Comparison of ENCODE assay signal across 16 cellular contexts in the genomic region with DNA sequence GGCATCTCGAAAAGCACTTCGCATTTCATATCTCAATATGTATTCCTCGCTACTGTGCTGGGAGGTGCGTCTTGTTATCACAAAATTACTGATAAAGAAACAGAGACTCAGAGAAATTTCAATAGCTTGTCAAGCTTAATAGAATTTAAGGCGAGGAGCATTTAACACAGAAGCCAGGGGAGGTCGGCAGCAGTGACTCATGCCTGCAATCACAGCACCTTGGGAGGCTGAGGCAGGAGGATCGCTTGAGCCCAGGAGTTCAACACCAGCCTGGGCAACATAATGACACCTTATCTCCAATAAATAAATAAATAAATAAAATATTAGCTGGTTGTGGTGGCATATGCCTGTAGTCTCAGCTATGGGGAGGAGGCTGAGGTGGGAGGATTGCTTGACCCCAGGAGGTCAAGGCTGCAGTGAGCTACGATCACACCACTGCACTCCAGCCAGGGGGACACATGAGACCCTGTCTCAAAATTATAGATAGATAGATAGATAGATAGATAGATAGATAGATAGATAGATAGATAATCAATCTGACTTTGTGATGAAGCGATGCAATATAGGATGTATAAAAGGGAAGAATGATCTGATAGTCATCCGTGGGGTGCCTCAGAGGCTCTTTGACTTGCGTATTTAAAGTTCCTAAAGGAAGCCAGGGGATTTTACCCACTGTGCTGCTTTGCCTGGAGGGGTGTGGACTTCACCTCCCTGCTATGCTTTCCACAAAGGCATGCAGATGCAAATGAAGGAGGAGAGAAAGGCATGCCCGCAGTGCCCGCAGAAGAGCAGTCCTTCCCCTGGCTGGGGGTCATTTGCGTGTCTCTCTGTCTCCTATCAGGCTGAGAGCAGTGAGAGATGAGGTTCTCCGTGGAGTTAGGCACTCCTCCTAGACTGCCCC. TPM values are rescaled to one million over a fixed set of nuclear protein-coding genes. Genes with fewer than 3 reads are reported as not detected.
DNase-seq lines count a peak whose midpoint lies in the region; ATAC-seq, FAIRE-seq and TF ChIP-seq lines count a peak whose summit lies in the region.
"Had no signal": no experiment of that assay in that cellular context is flagged by ENCODE, and none has a peak within 500 bp of the region (broad histone marks: within the 10 kb centered on the region; RNA-seq: fewer than 3 reads in every experiment).

No MANE protein-coding gene starts in this region.

- peaks cover 19% of the 10 kb centered on the region for H3K9me3 Mint-ChIP-seq in nephron progenitor cell
- H3K9me3 Mint-ChIP-seq: CD4-positive, alpha-beta T cell had no signal

- no peak for TF ChIP-seq CTCF in K562 (IDR thresholded peaks at IDR 0.05 in 2 of 3, conservative IDR thresholded peaks at IDR 0.05 in 1 of 3; ENCODE audit: insufficient read depth in 2 of 3, low read depth in 1 of 3, low read length in 3 of 3)
- no peak for TF ChIP-seq CTCF in nephron progenitor cell (IDR thresholded peaks at IDR 0.05)

- ATAC-seq in K562 (no peak), GM19395 (IDR thresholded peaks at IDR 0.05; ENCODE audit: unreplicated experiment) (no peak)
- ATAC-seq: GM12878, HCT116 had no signal

- no peak overlapping the region for H3K27ac Mint-ChIP-seq in nephron progenitor cell
- H3K27ac Mint-ChIP-seq: CD4-positive, alpha-beta T cell had no signal

- H3K36me3 ChIP-seq in HUES48 (ENCODE audit: control insufficient read depth, insufficient read depth, low read length) (no peaks in the 10 kb centered on the region), K562 (ENCODE audit: control insufficient read depth, insufficient read depth, low read length) (no peaks in the 10 kb centered on the region)

- H3K4me1 ChIP-seq in HUES48 (ENCODE audit: control insufficient read depth, insufficient read depth, low read length) (peaks cover 15% of the 10 kb centered on the region), K562 (replicated peaks in 1 of 2; ENCODE audit: control insufficient read depth in 2 of 2, insufficient read depth in 2 of 2, low read length in 2 of 2) (no peaks in the 10 kb centered on the region; a peak in 2 of 5 replicates)
- H3K4me1 ChIP-seq: Caco-2 had no signal

- no peaks in the 10 kb centered on the region for H4K20me1 ChIP-seq in K562 (replicated peaks; ENCODE audit: control insufficient read depth, insufficient read depth, low read length)

- no peak for FAIRE-seq in K562 (lab: Jason Lieb, UNC)
- FAIRE-seq: GM12878 had no signal

- no peak overlapping the region; the same call in 1 of the 2 replicates for H3K4me3 ChIP-seq in HUES48 (ENCODE audit: low read depth, low read length)
- no peak overlapping the region for H3K4me3 ChIP-seq in K562
- H3K4me3 ChIP-seq: GM12878 had no signal

- intact Hi-C loops in K562 (cut with micrococcal nuclease), result no loop called here

- 8% methylated on average over 15 of the region's 15 CpGs for WGBS in K562 (ENCODE audit: insufficient coverage, low coverage, missing lambda C conversion rate)

- no peak for TF ChIP-seq RAD21 in K562 (CRISPR knock-in tag; conservative IDR thresholded peaks at IDR 0.05 in 1 of 2, IDR thresholded peaks at IDR 0.05 in 1 of 2)

- no peak overlapping the region for H3K4me3 Mint-ChIP-seq in nephron progenitor cell
- H3K4me3 Mint-ChIP-seq: CD4-positive, alpha-beta T cell had no signal

- H3K4me1 Mint-ChIP-seq in nephron progenitor cell, result peaks cover 5% of the 10 kb centered on the region

- no TSS peak for BruUV-seq in K562 (replicated peaks; lab: Mats Ljungman, UMichigan)

- POLR2A ChIA-PET in K562 (lab: Yijun Ruan, JAX), result interaction anchor here (0.8 to 1.7 kb wide), 4 partner anchors 10 to 37 kb away, joined by 3 to 4 read pairs (median 4); no protein-coding TSS in a partner anchor

- H3K9ac ChIP-seq in HUES48 (ENCODE audit: low read depth, low read length) (no peak overlapping the region), K562 (ENCODE audit: insufficient read depth in 1 of 2, low read depth in 2 of 2, low read length in 2 of 2) (no peak overlapping the region)

- H3K9me3 ChIP-seq in HUES48 (ENCODE audit: control insufficient read depth, insufficient read depth, low read length), result no peaks in the 10 kb centered on the region
- 0 out of 2 replicates have a peak, but pooled peaks cover 5% of the 10 kb centered on the region for H3K9me3 ChIP-seq in K562 (replicated peaks; ENCODE audit: control insufficient read depth, insufficient read depth, low read depth, low read length)
- H3K9me3 ChIP-seq: Caco-2 had no signal

- H3K79me2 ChIP-seq in K562 (ENCODE audit: control insufficient read depth, insufficient read depth, low read length), result no peaks in the 10 kb centered on the region

- DNase-seq in ELF-1 (ENCODE audit: low read depth, low spot score), result peak; percentile 70
- DNase-seq in K562 (ENCODE audit: extremely low read depth in 1 of 4, low spot score in 3 of 4), result no peak
- DNase-seq in islet precursor cell, result peak; percentile 77
- DNase-seq in NCI-H748 treated with DMSO at 0.1 percent for 48 hours (lab: John Stamatoyannopoulos, UW), result no peak
- DNase-seq in NCI-H187 treated with DMSO at 0.1 percent for 48 hours (lab: John Stamatoyannopoulos, UW), result no peak
- DNase-seq in nephron progenitor cell, result no peak
- DNase-seq: Caco-2; CD4-positive, alpha-beta T cell; NCI-H1092 treated with DMSO at 0.1 percent for 48 hours; NCI-H146; NCI-H2081 treated with DMSO at 0.1 percent for 48 hours; NCI-H82 had no signal

- no peak for TF ChIP-seq POLR2A in K562 (conservative IDR thresholded peaks at IDR 0.05)

- in situ Hi-C loops in K562 (cut with MboI), result no loop called here

- H3K27me3 Mint-ChIP-seq in nephron progenitor cell (ENCODE audit: low read depth, poor library complexity), result peaks cover 33% of the 10 kb centered on the region
- H3K27me3 Mint-ChIP-seq: CD4-positive, alpha-beta T cell had no signal

- H2AFZ ChIP-seq in K562 (ENCODE audit: low read depth, low read length), result no peak overlapping the region

- no peaks in the 10 kb centered on the region for H3K36me3 Mint-ChIP-seq in nephron progenitor cell (ENCODE audit: low read depth)

- TF ChIP-seq EP300 in K562 (IDR thresholded peaks at IDR 0.05; ENCODE audit: low read length), result no peak

- H3K27me3 ChIP-seq in HUES48 (ENCODE audit: control insufficient read depth, insufficient read depth, low read length) (no peaks in the 10 kb centered on the region), K562 (ENCODE audit: control insufficient read depth in 2 of 2, insufficient read depth in 2 of 2, low read length in 2 of 2) (peaks cover 26 to 28% of the 10 kb centered on the region in 2 experiments)

- CTCF ChIA-PET in K562 (lab: Yijun Ruan, JAX; ENCODE audit: low intra/inter-chr PET ratio), result no interaction called here

- H3K4me2 ChIP-seq in K562 (ENCODE audit: insufficient read depth, low read length), result no peak overlapping the region

- H3K27ac ChIP-seq in HUES48 (ENCODE audit: low read depth, low read length) (peak overlapping the region; percentile 32), K562 (ENCODE audit: extremely low read depth, low read depth, low read length) (no peak overlapping the region)

- H3K9me1 ChIP-seq in K562 (ENCODE audit: control insufficient read depth, insufficient read depth, low read length), result no peaks in the 10 kb centered on the region

TF ChIP-seq in K562, 482 proteins besides CTCF, POLR2A, EP300 and RAD21 (continues in another document):
- TF ChIP-seq KDM1A (IDR thresholded peaks at IDR 0.05) (0 out of 4 replicates have a peak, but pooled peaks of 1 of the 2 experiments have one; percentile 7), STAT5A (IDR thresholded peaks at IDR 0.05; ENCODE audit: borderline replicate concordance, low read length) (no peak), DACH1 (IDR thresholded peaks at IDR 0.05; ENCODE audit: partially characterized antibody) (peak; percentile 94)

RNA-seq across cellular contexts. Expression of a gene that starts 15.9 kb away (rescaled TPM):
- total RNA-seq in K562 (2011; cell fraction: chromatin; rRNA removed; ENCODE audit: low replicate concordance), result 154 and 338 TPM in 2 replicates
- total RNA-seq in K562 (2011; cell fraction: nucleolus; rRNA removed), result 84.7 and 99.0 TPM in 2 replicates
- 165 and 228 TPM in 2 replicates for total RNA-seq in K562 (2011; cell fraction: nucleoplasm; rRNA removed)
- total RNA-seq in K562 (2014; rRNA removed) (78.1 and 96.9 TPM in 2 replicates), K562 (2014; rRNA removed; fragmentation: Illumina TruSeq; extraction: Trizol) (116 and 129 TPM in 2 replicates), K562 (2015; rRNA removed; fragmentation: Illumina TruSeq; extraction: Trizol) (113 and 121 TPM in 2 replicates), K562 (2021) (166 and 171 TPM in 2 replicates)
- polyA plus RNA-seq in K562 (2011; rRNA removed) (130 and 174 TPM in 2 replicates), K562 (2014; fragmentation: Illumina TruSeq; extraction: Trizol) (161 and 197 TPM in 2 replicates), K562 (2014; fragmentation: Nextera tagmentation; extraction: Ambion mirVana) (10 to 100 TPM; 61.7 to 61.9 TPM), K562 (2014; rRNA removed) (87.2 and 93.2 TPM in 2 replicates)
- polyA plus RNA-seq in K562 (2011; cell fraction: cytosol; rRNA removed), result 147 and 220 TPM in 2 replicates
- polyA plus RNA-seq in K562 (2011; cell fraction: nucleus; rRNA removed), result 170 and 240 TPM in 2 replicates
- 98.9 and 130 TPM in 2 replicates for polyA plus RNA-seq in K562 (2012)
- 228 and 275 TPM in 2 replicates for polyA minus RNA-seq in K562 (2011; rRNA and poly(A)+ RNA removed)
- polyA minus RNA-seq in K562 (2011; cell fraction: cytosol; rRNA and poly(A)+ RNA removed), result 118 and 134 TPM in 2 replicates
- polyA minus RNA-seq in K562 (2011; cell fraction: nucleus; rRNA and poly(A)+ RNA removed), result 62.6 and 87.9 TPM in 2 replicates

RNA-seq across cellular contexts. Expression of a gene that starts 35.6 kb away (rescaled TPM):
- 52.2 and 130 TPM in 2 replicates for total RNA-seq in K562 (2011; cell fraction: chromatin; rRNA removed; ENCODE audit: low replicate concordance)
- 84.1 and 104 TPM in 2 replicates for total RNA-seq in K562 (2011; cell fraction: nucleolus; rRNA removed)
- total RNA-seq in K562 (2011; cell fraction: nucleoplasm; rRNA removed), result 79.9 and 86.4 TPM in 2 replicates
- 30.6 and 40.4 TPM in 2 replicates for total RNA-seq in K562 (2014; rRNA removed)
- total RNA-seq in K562 (2014; rRNA removed; fragmentation: Illumina TruSeq; extraction: Trizol), result 15.5 and 16.6 TPM in 2 replicates
- 18.5 and 21.1 TPM in 2 replicates for total RNA-seq in K562 (2015; rRNA removed; fragmentation: Illumina TruSeq; extraction: Trizol)
- 48.6 and 51.2 TPM in 2 replicates for total RNA-seq in K562 (2021)
- polyA plus RNA-seq in K562 (2011; rRNA removed), result 25.6 and 34.8 TPM in 2 replicates
- polyA plus RNA-seq in K562 (2011; cell fraction: cytosol; rRNA removed), result 33.1 and 49.1 TPM in 2 replicates
- 59.7 and 85.8 TPM in 2 replicates for polyA plus RNA-seq in K562 (2011; cell fraction: nucleus; rRNA removed)
- 22.4 and 33.6 TPM in 2 replicates for polyA plus RNA-seq in K562 (2012)
- 16.5 and 20.7 TPM in 2 replicates for polyA plus RNA-seq in K562 (2014; fragmentation: Illumina TruSeq; extraction: Trizol)
- polyA plus RNA-seq in K562 (2014; fragmentation: Nextera tagmentation; extraction: Ambion mirVana), result 1 to 10 TPM; 2.1 to 2.5 TPM
- polyA plus RNA-seq in K562 (2014; rRNA removed), result 25.4 and 30.1 TPM in 2 replicates
- polyA minus RNA-seq in K562 (2011; rRNA and poly(A)+ RNA removed), result 31.9 and 39.3 TPM in 2 replicates
- polyA minus RNA-seq in K562 (2011; cell fraction: cytosol; rRNA and poly(A)+ RNA removed), result 43.7 and 62.8 TPM in 2 replicates
- 33.7 and 40.1 TPM in 2 replicates for polyA minus RNA-seq in K562 (2011; cell fraction: nucleus; rRNA and poly(A)+ RNA removed)

Comparison
In these comparisons a context has a peak if more than half of its experiments do, and no peak if none do; other contexts are left out.
1. DNase-seq: peak in ELF-1 (single experiment) and islet precursor cell (single experiment); none in K562 (0 of 4), NCI-H748 treated with DMSO at 0.1 percent for 48 hours (single experiment), NCI-H187 treated with DMSO at 0.1 percent for 48 hours (single experiment) and nephron progenitor cell (single experiment).